Comparison of ENCODE assay signal across 29 cellular contexts in the genomic region with DNA sequence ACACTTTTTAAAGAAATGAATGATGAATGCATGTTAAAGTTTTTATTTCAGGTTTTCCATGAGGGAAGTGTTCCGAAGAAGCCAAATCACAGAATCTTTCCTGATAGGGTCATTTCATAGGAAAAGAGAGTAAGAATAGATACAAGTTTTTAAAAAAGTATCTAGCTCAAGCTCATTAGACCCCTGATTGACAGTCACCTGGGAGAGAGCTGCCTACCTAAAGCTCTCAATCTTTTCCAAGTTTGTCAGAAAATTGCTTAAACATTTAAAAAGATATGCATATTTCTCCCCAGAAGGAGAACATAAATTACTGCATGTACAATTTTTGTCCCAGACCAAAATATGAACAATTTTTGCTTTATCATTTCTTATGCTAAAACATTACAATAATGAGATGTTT. TPM values are rescaled to one million over a fixed set of nuclear protein-coding genes. Genes with fewer than 3 reads are reported as not detected.
DNase-seq lines count a peak whose midpoint lies in the region.
"Had no signal": no experiment of that assay in that cellular context is flagged by ENCODE, and none has a peak within 500 bp of the region (broad histone marks: within the 10 kb centered on the region; RNA-seq: fewer than 3 reads in every experiment).

No MANE protein-coding gene starts in this region.

- H3K4me1 ChIP-seq in SJCRH30, result no peaks in the 10 kb centered on the region
- H3K4me1 ChIP-seq: A549, BE2C, Caco-2 had no signal

- H3K27me3 ChIP-seq in SJCRH30, result no peaks in the 10 kb centered on the region
- H3K27me3 ChIP-seq: BE2C; BLaER1; BLaER1 treated with 17β-estradiol and CSF1 and Interleukin-3, amounts not matched to agents 10 nM and 100 nM had no signal

- no peaks in the 10 kb centered on the region for H3K36me3 ChIP-seq in SJCRH30
- H3K36me3 ChIP-seq: BE2C; BLaER1; BLaER1 treated with 17β-estradiol and CSF1 and Interleukin-3, amounts not matched to agents 10 nM and 100 nM had no signal

- DNase-seq in putamen (ENCODE audit: low spot score), result peak; percentile 64
- no peak for DNase-seq in SJCRH30
- DNase-seq: 8988T; ACHN; AML-193; BE2C; C1 segment of cervical spinal cord; Caco-2; Calu3; CD4-positive, alpha-beta memory T cell; CD4-positive, alpha-beta T cell; CD4-positive, CD25-positive, alpha-beta regulatory T cell; CD8-positive, alpha-beta memory T cell; CD8-positive, alpha-beta T cell; COR-L47; DMS 273 treated with DMSO at 0.1 percent for 48 hours; DMS153; DMS53; DMS79; DMS79 treated with DMSO at 0.1 percent for 48 hours; DND-41; EL had no signal

- H3K9me3 ChIP-seq in SJCRH30 (replicated peaks), result no peaks in the 10 kb centered on the region
- H3K9me3 ChIP-seq: A549; BE2C; BLaER1; BLaER1 treated with 17β-estradiol and CSF1 and Interleukin-3, amounts not matched to agents 10 nM and 100 nM; Caco-2 had no signal

- no peak overlapping the region for H3K27ac ChIP-seq in SJCRH30
- H3K27ac ChIP-seq: 22Rv1; A549; BLaER1; BLaER1 treated with 17β-estradiol and CSF1 and Interleukin-3, amounts not matched to agents 10 nM and 100 nM; C4-2B had no signal

- H3K4me3 ChIP-seq in SJCRH30, result no peak overlapping the region
- H3K4me3 ChIP-seq: A549; BLaER1; BLaER1 treated with 17β-estradiol and CSF1 and Interleukin-3, amounts not matched to agents 10 nM and 100 nM had no signal

RNA-seq across cellular contexts. Expression of gene CHSY3, which starts 47.9 kb away (rescaled TPM):
- 1.8 and 1.9 TPM in 2 replicates for total RNA-seq in SJCRH30 (2014; rRNA removed; shearing (Covaris generic))
- total RNA-seq: A673; B cell; CD4-positive, alpha-beta memory T cell; CD4-positive, alpha-beta T cell; CD4-positive, CD25-positive, alpha-beta regulatory T cell; CD8-positive, alpha-beta memory T cell; CD8-positive, alpha-beta T cell had no signal
